Comparison of ENCODE assay signal across 8 cellular contexts in genomic region chr3:72310028-72310987, GRCh38.
DNase-seq lines count a peak whose midpoint lies in the region; ATAC-seq and TF ChIP-seq lines count a peak whose summit lies in the region.

No MANE protein-coding gene starts in this region.

- DNase-seq in COLO668 (lab: John Stamatoyannopoulos, UW; ENCODE audit: unreplicated experiment) (peak; percentile 64), NCI-H510A (lab: John Stamatoyannopoulos, UW) (peak; percentile 37), adipocyte (ENCODE audit: low read depth) (peak; percentile 73), right lobe of liver (peak; percentile 54 to 71 (median 58)), aorta (peak in 1 of 2 donors; percentile 60), cortex of kidney (lab: John Stamatoyannopoulos, UW) (no peak)

- H3K9ac ChIP-seq in adipocyte (ENCODE audit: low read length), result no peak overlapping the region

- peaks cover under 1% of the 10 kb centered on the region for H3K27me3 ChIP-seq in adipocyte (replicated peaks; ENCODE audit: control insufficient read depth, insufficient read depth, low read length)
- H3K27me3 ChIP-seq in right lobe of liver, result no peaks in the 10 kb centered on the region
- no peaks in the 10 kb centered on the region for H3K27me3 ChIP-seq in aorta (ENCODE audit: control insufficient read depth in 1 of 2, insufficient read depth in 2 of 2, low read length in 1 of 2)

- peaks cover 4% of the 10 kb centered on the region for H3K9me3 ChIP-seq in adipocyte (ENCODE audit: control insufficient read depth, low read length)
- H3K9me3 ChIP-seq in right lobe of liver, result no peaks in the 10 kb centered on the region
- no peaks in the 10 kb centered on the region for H3K9me3 ChIP-seq in aorta (ENCODE audit: control insufficient read depth, low read length)

- TF ChIP-seq POLR2A in right lobe of liver (IDR thresholded peaks at IDR 0.05), result no peak

- no peaks in the 10 kb centered on the region for H3K36me3 ChIP-seq in adipocyte (ENCODE audit: control insufficient read depth, insufficient read depth, low read length, severe bottlenecking)
- no peaks in the 10 kb centered on the region for H3K36me3 ChIP-seq in right lobe of liver
- H3K36me3 ChIP-seq in aorta (ENCODE audit: control insufficient read depth in 1 of 2, insufficient read depth in 2 of 2, low read length in 1 of 2), result no peaks in the 10 kb centered on the region

- intact Hi-C loops in right lobe of liver (cut with DNase I), result no loop called here
- intact Hi-C loops in aorta (cut with DNase I), result no loop called here

- peaks cover 4% of the 10 kb centered on the region for H3K4me1 ChIP-seq in adipocyte (ENCODE audit: control insufficient read depth, insufficient read depth, low read length)
- peaks cover 0 to 21% (median 8%) of the 10 kb centered on the region in 4 donors for H3K4me1 ChIP-seq in right lobe of liver
- H3K4me1 ChIP-seq in aorta (ENCODE audit: control insufficient read depth in 1 of 2, insufficient read depth in 2 of 2, low read length in 2 of 2), result no peaks in the 10 kb centered on the region

- peak overlapping the region in 2 of 3 donors; percentile 30 to 49 for H3K27ac ChIP-seq in right lobe of liver
- no peak overlapping the region for H3K27ac ChIP-seq in aorta (ENCODE audit: low read depth in 1 of 2, low read length in 2 of 2)

- TF ChIP-seq CTCF in right lobe of liver (IDR thresholded peaks at IDR 0.05), result no peak

- peak; percentile 92 for ATAC-seq in GM19023 (IDR thresholded peaks at IDR 0.05; ENCODE audit: unreplicated experiment)
- peak; percentile 93 for ATAC-seq in HG03066 (IDR thresholded peaks at IDR 0.05; ENCODE audit: low read depth, unreplicated experiment)
- peak; percentile 42 to 69 (median 58) for ATAC-seq in right lobe of liver
- peak; percentile 52 for ATAC-seq in aorta (ENCODE audit: low FRiP score)

- 42% methylated on average over 19 of the region's 19 CpGs for WGBS in right lobe of liver (ENCODE audit: insufficient coverage, low coverage, low lambda C conversion rate, missing lambda C conversion rate)
- 66% methylated on average over 18 to 19 of the region's 19 CpGs for WGBS in aorta, 2 donors

- H3K4me3 ChIP-seq in adipocyte (ENCODE audit: low read length) (no peak overlapping the region), right lobe of liver (no peak overlapping the region), aorta (ENCODE audit: low read length in 2 of 2) (no peak overlapping the region)

Comparison
In these comparisons a context has a peak if more than half of its experiments do, and no peak if none do; other contexts are left out.
1. H3K27ac ChIP-seq: peak in right lobe of liver (2 of 3); none in aorta (0 of 2).
2. Peak in every context shown above with its lines, with median percentiles within 50 percentile points of each other: ATAC-seq.